ENCODE assay signal across 11 cellular contexts in genomic region chr12:26746315-26746714, GRCh38.
DNase-seq lines count a peak whose midpoint lies in the region; ATAC-seq lines count a peak whose summit lies in the region.
"Had no signal": no experiment of that assay in that cellular context is flagged by ENCODE, and none has a peak within 500 bp of the region (broad histone marks: within the 10 kb centered on the region; RNA-seq: fewer than 3 reads in every experiment).

No MANE protein-coding gene starts in this region.

- H3K79me1 ChIP-seq in mesendoderm (ENCODE audit: low read length), result no peaks in the 10 kb centered on the region

- H3K18ac ChIP-seq in mesendoderm (ENCODE audit: low read length), result no peak overlapping the region

- H3K36me3 ChIP-seq in mesendoderm (ENCODE audit: control insufficient read depth, insufficient read depth, low read length), result no peaks in the 10 kb centered on the region

- H4K8ac ChIP-seq in mesendoderm (ENCODE audit: low read depth, low read length), result no peak overlapping the region

- peaks cover 3% of the 10 kb centered on the region for H3K4me1 ChIP-seq in mesendoderm (ENCODE audit: control insufficient read depth, low read depth, low read length)

- H3K27ac ChIP-seq in mesendoderm (ENCODE audit: low read depth, low read length), result no peak overlapping the region

- WGBS in mesendoderm (ENCODE audit: extremely low coverage, insufficient coverage, low lambda C conversion rate), result no CpG with 5 or more reads among the region's 3 CpGs

- no peak overlapping the region for H2BK15ac ChIP-seq in mesendoderm (replicated peaks; ENCODE audit: low read depth)

- H3K9ac ChIP-seq in mesendoderm (ENCODE audit: low read length), result no peak overlapping the region

- no peak overlapping the region for H4K5ac ChIP-seq in mesendoderm (ENCODE audit: low read length)

- H3K23ac ChIP-seq in mesendoderm (ENCODE audit: low read length), result no peak overlapping the region

- no peak overlapping the region for H2AK5ac ChIP-seq in mesendoderm (ENCODE audit: low read length)

- H3K27me3 ChIP-seq in mesendoderm (ENCODE audit: insufficient read depth, low read length, poor library complexity), result no peaks in the 10 kb centered on the region

- ATAC-seq in HG02798 (IDR thresholded peaks at IDR 0.05; ENCODE audit: poor library complexity, unreplicated experiment) (no peak), GM18498 (IDR thresholded peaks at IDR 0.05; ENCODE audit: unreplicated experiment) (no peak), HG03159 (IDR thresholded peaks at IDR 0.05; ENCODE audit: unreplicated experiment) (no peak)
- ATAC-seq: natural killer cell treated with Interleukin-12 subunit alpha and Interleukin-12 subunit beta and Interleukin-15 and Interleukin-18, amount 100 ng/mL, for 72 hours had no signal

- no peak overlapping the region for H2BK120ac ChIP-seq in mesendoderm (ENCODE audit: low read depth, low read length)

- H3K4ac ChIP-seq in mesendoderm (ENCODE audit: low read depth, low read length), result no peak overlapping the region

- H3K4me2 ChIP-seq in mesendoderm (ENCODE audit: low read length), result no peak overlapping the region

- H3K56ac ChIP-seq in mesendoderm (ENCODE audit: low read length), result no peak overlapping the region

- no peak overlapping the region for H3K4me3 ChIP-seq in mesendoderm (ENCODE audit: low read length)

- H2BK5ac ChIP-seq in mesendoderm (ENCODE audit: low read length), result no peak overlapping the region

- H3K79me2 ChIP-seq in mesendoderm (ENCODE audit: control insufficient read depth, insufficient read depth, low read length), result no peaks in the 10 kb centered on the region

- peak; percentile 80 for DNase-seq in COLO829 (ENCODE audit: low spot score)
- peak; percentile 30 for DNase-seq in HT-29 (ENCODE audit: low spot score)
- peak; percentile 67 for DNase-seq in astrocyte of the hippocampus (ENCODE audit: low read depth, low spot score)
- peak; percentile 63 for DNase-seq in mesendoderm
- no peak for DNase-seq in NCI-H345 treated with DMSO at 0.1 percent for 48 hours (lab: John Stamatoyannopoulos, UW; ENCODE audit: unreplicated experiment)
- DNase-seq: activated naive CD4-positive, alpha-beta T cell treated with anti-CD3 and anti-CD28 coated beads for 36 hours; NCI-H2029 had no signal
